Comparison of ENCODE assay signal across 10 cellular contexts in genomic region chr2:85589982-85590791, GRCh38. TPM values are rescaled to one million over a fixed set of nuclear protein-coding genes. Genes with fewer than 3 reads are reported as not detected.
DNase-seq lines count a peak whose midpoint lies in the region; ATAC-seq and TF ChIP-seq lines count a peak whose summit lies in the region.
"Had no signal": no experiment of that assay in that cellular context is flagged by ENCODE, and none has a peak within 500 bp of the region (broad histone marks: within the 10 kb centered on the region; RNA-seq: fewer than 3 reads in every experiment).

No MANE protein-coding gene starts in this region.

- H3K9ac ChIP-seq in SK-N-SH = no peak overlapping the region

- H3K4me3 ChIP-seq in Peyer's patch (no peak overlapping the region), fibroblast of pulmonary artery (replicated peaks; ENCODE audit: low read depth, low read length) (no peak overlapping the region), SK-N-SH (ENCODE audit: low read depth in 2 of 2, low read length in 1 of 2) (no peak overlapping the region)
- H3K4me3 ChIP-seq: SK-N-MC had no signal

- ATAC-seq in HG03095 (IDR thresholded peaks at IDR 0.05; ENCODE audit: unreplicated experiment) = no peak
- ATAC-seq in GM18858 (IDR thresholded peaks at IDR 0.05; ENCODE audit: unreplicated experiment) = no peak
- no peak for ATAC-seq in HG03280 (IDR thresholded peaks at IDR 0.05; ENCODE audit: unreplicated experiment)

- no peaks in the 10 kb centered on the region for H3K79me2 ChIP-seq in SK-N-SH (ENCODE audit: insufficient read depth)

- H3K36me3 ChIP-seq in Peyer's patch (no peaks in the 10 kb centered on the region), SK-N-SH (replicated peaks in 1 of 2; ENCODE audit: control insufficient read depth in 1 of 2, insufficient read depth in 2 of 2, low read length in 1 of 2) (no peaks in the 10 kb centered on the region)

- no peaks in the 10 kb centered on the region for H3K9me2 ChIP-seq in SK-N-SH

- no peaks in the 10 kb centered on the region for H4K20me1 ChIP-seq in SK-N-SH (ENCODE audit: insufficient read depth)

- no peak for TF ChIP-seq RAD21 in SK-N-SH (IDR thresholded peaks at IDR 0.05; ENCODE audit: low read length)

- CTCF ChIA-PET in SK-N-SH (lab: Yijun Ruan, JAX) = interaction anchor here (1.3 kb wide), 1 partner anchor 22 kb away, joined by 3 read pairs; no protein-coding TSS in a partner anchor

- H3K9me3 ChIP-seq in Peyer's patch = no peaks in the 10 kb centered on the region
- no peaks in the 10 kb centered on the region for H3K9me3 ChIP-seq in SK-N-SH

- no peak for TF ChIP-seq POLR2A in Peyer's patch (IDR thresholded peaks at IDR 0.05)

- no peaks in the 10 kb centered on the region for H3F3A ChIP-seq in SK-N-SH (replicated peaks; ENCODE audit: insufficient read depth)

- H3K4me2 ChIP-seq in SK-N-SH = no peak overlapping the region

- WGBS in SK-N-SH (ENCODE audit: low lambda C conversion rate) = 65% methylated on average over 7 of the region's 7 CpGs

- H2AFZ ChIP-seq in SK-N-SH (ENCODE audit: low read depth) = no peak overlapping the region; the same call in 1 of the 2 replicates

- peak overlapping the region; percentile 26 to 57 (median 40) for H3K27ac ChIP-seq in Peyer's patch
- H3K27ac ChIP-seq in SK-N-SH (ENCODE audit: low read depth in 2 of 2, low read length in 1 of 2) = peak overlapping the region in 1 of 2 experiments; percentile 13; a peak in 1 of 4 replicates
- H3K27ac ChIP-seq: SK-N-MC had no signal

- no peaks in the 10 kb centered on the region for H3K27me3 ChIP-seq in Peyer's patch
- no peaks in the 10 kb centered on the region for H3K27me3 ChIP-seq in SK-N-SH (ENCODE audit: insufficient read depth)

- POLR2A ChIA-PET in SK-N-SH (lab: Yijun Ruan, JAX) = no interaction called here

- peaks cover 3 to 54% (median 12%) of the 10 kb centered on the region in 4 donors for H3K4me1 ChIP-seq in Peyer's patch
- H3K4me1 ChIP-seq in SK-N-SH (ENCODE audit: control insufficient read depth in 1 of 2, insufficient read depth in 2 of 2, low read depth in 1 of 2, low read length in 1 of 2) = peaks cover 6 to 11% of the 10 kb centered on the region in 2 experiments; a peak in 2 of 4 replicates

- TF ChIP-seq EP300 in SK-N-SH (IDR thresholded peaks at IDR 0.05; ENCODE audit: borderline replicate concordance in 1 of 2, low read depth in 1 of 2, low read length in 1 of 2) = no peak

- DNase-seq in DMS79 treated with DMSO at 0.1 percent for 48 hours (lab: John Stamatoyannopoulos, UW) (peak; percentile 48), Peyer's patch (no peak), fibroblast of pulmonary artery (ENCODE audit: low read depth) (peak; percentile 99), renal cortical epithelial cell (ENCODE audit: low read depth) (peak; percentile 89), SK-N-SH (no peak)
- DNase-seq: glutamatergic neuron had no signal

- TF ChIP-seq CTCF in Peyer's patch (IDR thresholded peaks at IDR 0.05) (no peak), fibroblast of pulmonary artery (IDR thresholded peaks at IDR 0.05; ENCODE audit: low read length, missing control alignments) (no peak), SK-N-SH (IDR thresholded peaks at IDR 0.05) (no peak)

TF ChIP-seq in SK-N-SH, 30 proteins besides CTCF, POLR2A, EP300 and RAD21 (continues in another document):
- TF ChIP-seq TEAD4 (IDR thresholded peaks at IDR 0.05; ENCODE audit: borderline replicate concordance, insufficient read depth) = no peak
- no peak for TF ChIP-seq REST (IDR thresholded peaks at IDR 0.05; ENCODE audit: low read depth, low read length)
- TF ChIP-seq CHD2 (IDR thresholded peaks at IDR 0.05; ENCODE audit: low read length, partially characterized antibody) = no peak
- TF ChIP-seq SIN3A (IDR thresholded peaks at IDR 0.05; ENCODE audit: borderline replicate concordance, low read depth, low read length) = no peak
- TF ChIP-seq IRF3 (IDR thresholded peaks at IDR 0.05; ENCODE audit: low read depth, low read length) = no peak
- TF ChIP-seq MAX (IDR thresholded peaks at IDR 0.05; ENCODE audit: low read depth) = no peak
- no peak for TF ChIP-seq RFX5 (IDR thresholded peaks at IDR 0.05; ENCODE audit: low read length)
- no peak for TF ChIP-seq USF1 (IDR thresholded peaks at IDR 0.05; ENCODE audit: borderline replicate concordance, low read depth)

RNA-seq across cellular contexts. Expression of gene RNF181, which starts 5.4 kb away (rescaled TPM):
- total RNA-seq in Peyer's patch (100 to 1,000 TPM in 3 of 4 donors, 10 to 100 TPM in 1; 73.4 to 182 (median 134) TPM), renal cortical epithelial cell (163 and 434 TPM in 2 replicates)
- 312 and 353 TPM in 2 replicates for polyA plus RNA-seq in SK-N-SH (2012; rRNA removed)
- polyA plus RNA-seq in SK-N-SH (2012; cell fraction: cytosol; rRNA removed) = 256 and 277 TPM in 2 replicates
- 222 and 297 TPM in 2 replicates for polyA plus RNA-seq in SK-N-SH (2012; cell fraction: nucleus; rRNA removed)

RNA-seq across cellular contexts. Expression of gene VAMP5, which starts 6.0 kb away (rescaled TPM):
- total RNA-seq in Peyer's patch = 10 to 100 TPM in 3 of 4 donors, 1 to 10 TPM in 1; 6.5 to 18.2 (median 16.0) TPM
- total RNA-seq in renal cortical epithelial cell = 1.6 and 5.6 TPM in 2 replicates
- polyA plus RNA-seq in SK-N-SH (2012; rRNA removed) = 9.8 and 12.0 TPM in 2 replicates
- polyA plus RNA-seq in SK-N-SH (2012; cell fraction: cytosol; rRNA removed) = 7.2 and 10.5 TPM in 2 replicates
- 1.8 and 5.7 TPM in 2 replicates for polyA plus RNA-seq in SK-N-SH (2012; cell fraction: nucleus; rRNA removed)

RNA-seq across cellular contexts. Expression of gene TMEM150A, which starts 12.3 kb away (rescaled TPM):
- total RNA-seq in Peyer's patch (10 to 100 TPM in 2 of 4 donors, 1 to 10 TPM in 2; 7.5 to 24.0 (median 15.5) TPM), renal cortical epithelial cell (6.9 and 13.6 TPM in 2 replicates)
- polyA plus RNA-seq in SK-N-SH (2012; rRNA removed) = 20.2 TPM in 2 replicates
- polyA plus RNA-seq in SK-N-SH (2012; cell fraction: cytosol; rRNA removed) = 9.5 and 13.1 TPM in 2 replicates
- 43.3 and 53.0 TPM in 2 replicates for polyA plus RNA-seq in SK-N-SH (2012; cell fraction: nucleus; rRNA removed)

RNA-seq across cellular contexts. Expression of gene VAMP8, which starts 12.8 kb away (rescaled TPM):
- total RNA-seq in Peyer's patch = 100 to 1,000 TPM in 2 of 4 donors, 10 to 100 TPM in 2; 75.1 to 189 (median 112) TPM
- total RNA-seq in renal cortical epithelial cell = 47.0 and 103 TPM in 2 replicates
- 0.72 and 1.3 TPM in 2 replicates for polyA plus RNA-seq in SK-N-SH (2012; rRNA removed)
- 1.1 and 1.5 TPM in 2 replicates for polyA plus RNA-seq in SK-N-SH (2012; cell fraction: cytosol; rRNA removed)
- polyA plus RNA-seq in SK-N-SH (2012; cell fraction: nucleus; rRNA removed) = 0.52 and 0.87 TPM in 2 replicates

RNA-seq across cellular contexts. Expression of gene C2orf68, which starts 21.7 kb away (rescaled TPM):
- 10 to 100 TPM; 20.5 to 34.0 (median 25.9) TPM for total RNA-seq in Peyer's patch
- 13.3 and 18.9 TPM in 2 replicates for total RNA-seq in renal cortical epithelial cell
- polyA plus RNA-seq in SK-N-SH (2012; rRNA removed) = 14.5 and 24.3 TPM in 2 replicates
- polyA plus RNA-seq in SK-N-SH (2012; cell fraction: cytosol; rRNA removed) = 9.1 and 11.2 TPM in 2 replicates
- 32.6 and 53.9 TPM in 2 replicates for polyA plus RNA-seq in SK-N-SH (2012; cell fraction: nucleus; rRNA removed)

Comparison
In these comparisons a context has a peak if more than half of its experiments do, and no peak if none do; other contexts are left out.
1. DNase-seq: peak in DMS79 treated with DMSO at 0.1 percent for 48 hours (single experiment), fibroblast of pulmonary artery (single experiment) and renal cortical epithelial cell (single experiment); none in Peyer's patch (0 of 3) and SK-N-SH (single experiment).